Comparison of ENCODE assay signal across 8 cellular contexts in the genomic region with DNA sequence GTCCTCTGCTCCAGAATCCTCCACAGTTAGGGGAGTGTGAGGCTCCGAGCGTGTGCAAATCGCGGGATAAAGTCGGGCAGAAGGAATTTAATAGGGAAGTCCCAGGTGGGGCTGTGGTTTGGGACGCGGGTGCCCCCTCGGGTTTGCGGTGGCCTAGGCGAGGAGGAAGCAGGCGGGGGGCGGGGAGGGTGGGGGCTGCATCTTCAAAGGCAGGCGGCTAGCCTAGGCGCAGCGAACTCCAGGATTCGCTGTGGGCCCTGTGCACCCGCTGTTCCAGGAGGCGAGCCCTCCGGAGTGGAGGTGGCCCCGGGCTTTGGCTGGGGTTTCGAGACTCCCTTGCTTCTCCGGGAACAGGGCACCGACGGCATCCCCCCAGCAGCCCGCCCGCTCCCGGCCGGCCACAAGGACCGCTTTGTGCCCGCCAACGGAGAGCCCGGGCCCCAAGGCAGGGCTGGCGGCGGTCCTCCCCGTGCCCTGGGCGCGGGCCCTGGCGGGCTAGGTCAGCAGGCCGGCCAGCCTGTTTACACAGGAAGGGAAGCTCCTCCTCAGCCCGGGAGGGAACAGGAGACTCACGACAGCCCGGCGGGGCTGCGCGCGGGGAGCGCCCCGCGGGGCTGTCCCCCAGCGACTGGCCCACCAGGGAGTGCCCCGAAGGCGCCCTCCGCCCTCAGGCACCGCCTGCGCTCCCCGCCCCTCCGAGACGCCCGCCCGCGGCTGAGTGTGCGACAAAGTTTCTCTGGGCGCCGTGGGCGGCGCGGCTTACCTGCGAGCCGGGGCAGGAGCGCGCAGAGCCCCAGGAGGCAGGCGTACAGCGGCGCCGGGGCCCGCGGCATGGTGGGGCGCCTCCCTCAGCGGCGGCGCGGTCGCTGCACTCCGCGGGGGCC. TPM values are rescaled to one million over a fixed set of nuclear protein-coding genes. Genes with fewer than 3 reads are reported as not detected.
DNase-seq lines count a peak whose midpoint lies in the region; ATAC-seq and FAIRE-seq lines count a peak whose summit lies in the region.

No MANE protein-coding gene starts in this region.

- peaks cover 15% of the 10 kb centered on the region for H3K27me3 ChIP-seq in CD4-positive, CD25-positive, alpha-beta regulatory T cell (ENCODE audit: control insufficient read depth, insufficient read depth, low read length)
- H3K27me3 ChIP-seq in mucosa of rectum (ENCODE audit: control insufficient read depth in 2 of 2, insufficient read depth in 2 of 2, low read length in 2 of 2): no peaks in the 10 kb centered on the region

- no peaks in the 10 kb centered on the region for H3K36me3 ChIP-seq in CD4-positive, CD25-positive, alpha-beta regulatory T cell (ENCODE audit: control insufficient read depth, insufficient read depth, low read length)
- no peaks in the 10 kb centered on the region for H3K36me3 ChIP-seq in mucosa of rectum (ENCODE audit: control insufficient read depth in 2 of 2, insufficient read depth in 2 of 2, low read length in 2 of 2)

- H3K27ac ChIP-seq in CD4-positive, CD25-positive, alpha-beta regulatory T cell (ENCODE audit: insufficient read depth, low read length, poor library complexity, severe bottlenecking): no peak overlapping the region
- H3K27ac ChIP-seq in epithelial cell of prostate (peak overlapping the region; percentile 97), mucosa of rectum (ENCODE audit: low read depth in 2 of 2, low read length in 2 of 2) (peak overlapping the region; percentile 85)

- POLR2A ChIA-PET in activated CD4-positive, alpha-beta memory T cell treated with anti-CD3 and anti-CD28 coated beads, Interleukin-2, amount 10 ng/mL, durations not matched to agents 7 days and 5 days (lab: Charles Lee): interaction anchor here (1.2 kb wide), 1 partner anchor 156 kb away, joined by 3 read pairs; a partner anchor contains a TSS

- CTCF ChIA-PET in activated CD4-positive, alpha-beta memory T cell treated with anti-CD3 and anti-CD28 coated beads, Interleukin-2, amount 10 ng/mL, durations not matched to agents 7 days and 5 days (lab: Charles Lee): no interaction called here

- peak in 2 of 3 donors; percentile 5 to 13 for DNase-seq in CD4-positive, CD25-positive, alpha-beta regulatory T cell
- DNase-seq in HTR-8/SVneo (ENCODE audit: insufficient read length, low spot score): peak; percentile 36
- DNase-seq in activated CD4-positive, alpha-beta memory T cell treated with anti-CD3 and anti-CD28 coated beads, Interleukin-2, amount 10 ng/mL, durations not matched to agents 7 days and 5 days: no peak
- no peak for DNase-seq in epithelial cell of prostate (ENCODE audit: low read depth, low spot score)
- peak; percentile 18 for DNase-seq in stromal cell of bone marrow (ENCODE audit: low read depth)
- no peak for DNase-seq in NCI-H345 (lab: John Stamatoyannopoulos, UW)

- H3K9me3 ChIP-seq in CD4-positive, CD25-positive, alpha-beta regulatory T cell (ENCODE audit: control insufficient read depth in 2 of 2, low read length in 2 of 2): no peaks in the 10 kb centered on the region
- no peaks in the 10 kb centered on the region for H3K9me3 ChIP-seq in mucosa of rectum (ENCODE audit: control insufficient read depth in 2 of 2, low read length in 2 of 2)

- H3K27me3 Mint-ChIP-seq in CD4-positive, CD25-positive, alpha-beta regulatory T cell: peaks cover 78% of the 10 kb centered on the region
- H3K27me3 Mint-ChIP-seq in activated CD4-positive, alpha-beta memory T cell treated with anti-CD3 and anti-CD28 coated beads, Interleukin-2, amount 10 ng/mL, durations not matched to agents 7 days and 5 days: peaks cover 61% of the 10 kb centered on the region

- peak overlapping the region in 3 of 4 donors; percentile 45 to 71 (median 63) for H3K4me3 Mint-ChIP-seq in CD4-positive, CD25-positive, alpha-beta regulatory T cell
- peak overlapping the region; percentile 53 for H3K4me3 Mint-ChIP-seq in activated CD4-positive, alpha-beta memory T cell treated with anti-CD3 and anti-CD28 coated beads, Interleukin-2, amount 10 ng/mL, durations not matched to agents 7 days and 5 days

- no peak overlapping the region for H3K4me3 ChIP-seq in CD4-positive, CD25-positive, alpha-beta regulatory T cell (ENCODE audit: low read depth, low read length)
- peak overlapping the region; percentile 70 to 74 for H3K4me3 ChIP-seq in mucosa of rectum (ENCODE audit: low read length in 2 of 2)

- no peak for FAIRE-seq in HTR-8/SVneo (lab: Jason Lieb, UNC)

- peak overlapping the region; percentile 52 to 82 for H3K9ac ChIP-seq in mucosa of rectum (ENCODE audit: low read depth in 1 of 2, low read length in 2 of 2)

- no peaks in the 10 kb centered on the region for H3K36me3 Mint-ChIP-seq in CD4-positive, CD25-positive, alpha-beta regulatory T cell
- no peaks in the 10 kb centered on the region for H3K36me3 Mint-ChIP-seq in activated CD4-positive, alpha-beta memory T cell treated with anti-CD3 and anti-CD28 coated beads, Interleukin-2, amount 10 ng/mL, durations not matched to agents 7 days and 5 days (ENCODE audit: low read depth)

- H3K4me1 ChIP-seq in CD4-positive, CD25-positive, alpha-beta regulatory T cell (ENCODE audit: control insufficient read depth, insufficient read depth, low read length, poor library complexity, severe bottlenecking): peaks cover 6% of the 10 kb centered on the region
- peaks cover 3 to 12% of the 10 kb centered on the region in 2 donors for H3K4me1 ChIP-seq in mucosa of rectum (ENCODE audit: control insufficient read depth in 2 of 2, insufficient read depth in 2 of 2, low read length in 2 of 2)

- H3K4me1 Mint-ChIP-seq in CD4-positive, CD25-positive, alpha-beta regulatory T cell: peaks cover 0 to 14% (median 4%) of the 10 kb centered on the region in 4 donors
- peaks cover 8% of the 10 kb centered on the region for H3K4me1 Mint-ChIP-seq in activated CD4-positive, alpha-beta memory T cell treated with anti-CD3 and anti-CD28 coated beads, Interleukin-2, amount 10 ng/mL, durations not matched to agents 7 days and 5 days

- peaks cover 0 to 2% (median 0%) of the 10 kb centered on the region in 7 donors for H3K9me3 Mint-ChIP-seq in CD4-positive, CD25-positive, alpha-beta regulatory T cell
- no peaks in the 10 kb centered on the region for H3K9me3 Mint-ChIP-seq in activated CD4-positive, alpha-beta memory T cell treated with anti-CD3 and anti-CD28 coated beads, Interleukin-2, amount 10 ng/mL, durations not matched to agents 7 days and 5 days

- ATAC-seq in CD4-positive, CD25-positive, alpha-beta regulatory T cell (ENCODE audit: low read depth in 2 of 2): peak; percentile 59 to 63
- peak; percentile 56 for ATAC-seq in GM19438 (IDR thresholded peaks at IDR 0.05; ENCODE audit: low read depth, unreplicated experiment)

- H3K27ac Mint-ChIP-seq in CD4-positive, CD25-positive, alpha-beta regulatory T cell: no peak overlapping the region
- no peak overlapping the region for H3K27ac Mint-ChIP-seq in activated CD4-positive, alpha-beta memory T cell treated with anti-CD3 and anti-CD28 coated beads, Interleukin-2, amount 10 ng/mL, durations not matched to agents 7 days and 5 days

RNA-seq across cellular contexts. Expression of a gene that starts 0.8 kb away (rescaled TPM):
- 4.5 TPM for total RNA-seq in CD4-positive, CD25-positive, alpha-beta regulatory T cell
- under 1 TPM in 3 of 4 donors, not detected in 1; 0.15 to 0.21 (median 0.18) TPM for polyA plus RNA-seq in CD4-positive, CD25-positive, alpha-beta regulatory T cell
- total RNA-seq in activated CD4-positive, alpha-beta memory T cell treated with anti-CD3 and anti-CD28 coated beads, Interleukin-2, amount 10 ng/mL, durations not matched to agents 7 days and 5 days: under 1 TPM; 0.05 to 0.40 TPM

RNA-seq across cellular contexts. Expression of a gene that starts 48.1 kb away (rescaled TPM):
- total RNA-seq in CD4-positive, CD25-positive, alpha-beta regulatory T cell: 0.49 TPM
- not detected for polyA plus RNA-seq in CD4-positive, CD25-positive, alpha-beta regulatory T cell
- not detected for total RNA-seq in activated CD4-positive, alpha-beta memory T cell treated with anti-CD3 and anti-CD28 coated beads, Interleukin-2, amount 10 ng/mL, durations not matched to agents 7 days and 5 days

Comparison
In these comparisons a context has a peak if more than half of its experiments do, and no peak if none do; other contexts are left out.
1. DNase-seq: peak in CD4-positive, CD25-positive, alpha-beta regulatory T cell (2 of 3), HTR-8/SVneo (single experiment) and stromal cell of bone marrow (single experiment); none in activated CD4-positive, alpha-beta memory T cell treated with anti-CD3 and anti-CD28 coated beads, Interleukin-2, amount 10 ng/mL, durations not matched to agents 7 days and 5 days (single experiment), epithelial cell of prostate (single experiment) and NCI-H345 (single experiment).